23 cellular contexts compared by ENCODE assay signal in the genomic region with DNA sequence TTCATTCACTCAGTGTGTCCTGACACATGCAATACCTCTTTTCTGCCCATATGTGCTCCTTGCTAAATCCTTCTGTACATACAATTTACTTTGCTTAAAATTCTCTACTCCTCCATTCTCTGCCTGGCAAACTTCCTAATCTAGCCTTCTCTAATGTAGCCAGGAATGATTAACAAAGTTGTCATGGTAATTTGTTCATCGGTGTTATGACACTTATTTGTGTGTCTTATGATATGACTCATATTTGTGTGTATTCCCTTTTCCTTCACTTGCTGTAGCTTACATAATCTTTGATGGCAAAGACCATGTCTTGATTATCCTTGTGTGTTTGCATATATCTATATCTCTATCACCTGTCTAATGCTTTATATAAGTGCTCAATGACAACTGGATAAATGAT.
A peak's percentile ranks its signal among the peaks of the same experiment; 100 is the strongest.
DNase-seq lines count a peak whose midpoint lies in the region; ATAC-seq, FAIRE-seq and TF ChIP-seq lines count a peak whose summit lies in the region.
"Had no signal": no experiment of that assay in that cellular context is flagged by ENCODE, and none has a peak within 500 bp of the region (broad histone marks: within the 10 kb centered on the region; RNA-seq: fewer than 3 reads in every experiment).

No MANE protein-coding gene starts in this region.

- H3K4me3 Mint-ChIP-seq in MCF 10A (ENCODE audit: unreplicated experiment): no peak overlapping the region
- H3K4me3 Mint-ChIP-seq: CD8-positive, alpha-beta T cell had no signal

- no peaks in the 10 kb centered on the region for H3K36me3 Mint-ChIP-seq in MCF 10A (ENCODE audit: insufficient read depth, unreplicated experiment)
- H3K36me3 Mint-ChIP-seq: CD8-positive, alpha-beta T cell had no signal

- H3K36me3 ChIP-seq in breast epithelium (no peaks in the 10 kb centered on the region), K562 (ENCODE audit: control insufficient read depth, insufficient read depth, low read length) (no peaks in the 10 kb centered on the region), brain microvascular endothelial cell (replicated peaks) (no peaks in the 10 kb centered on the region)
- H3K36me3 ChIP-seq: MG63 had no signal

- TF ChIP-seq EP300 in K562 (IDR thresholded peaks at IDR 0.05; ENCODE audit: low read length): no peak

- H3K27me3 Mint-ChIP-seq in MCF 10A (ENCODE audit: insufficient read depth, unreplicated experiment): no peaks in the 10 kb centered on the region

- peak overlapping the region; percentile 30 for H2AFZ ChIP-seq in K562 (ENCODE audit: low read depth, low read length)

- no peaks in the 10 kb centered on the region for H4K20me1 ChIP-seq in K562 (replicated peaks; ENCODE audit: control insufficient read depth, insufficient read depth, low read length)

- FAIRE-seq in K562 (lab: Jason Lieb, UNC): no peak
- FAIRE-seq: D721Med, GM12891, GM18507 had no signal

- no peak overlapping the region for H3K9ac ChIP-seq in K562 (ENCODE audit: insufficient read depth in 1 of 2, low read depth in 2 of 2, low read length in 2 of 2)

- TF ChIP-seq POLR2A in breast epithelium (IDR thresholded peaks at IDR 0.05) (no peak), K562 (conservative IDR thresholded peaks at IDR 0.05) (no peak)

- H3K27me3 ChIP-seq in breast epithelium (no peaks in the 10 kb centered on the region), K562 (ENCODE audit: control insufficient read depth in 2 of 2, insufficient read depth in 2 of 2, low read length in 2 of 2) (no peaks in the 10 kb centered on the region), brain microvascular endothelial cell (replicated peaks) (no peaks in the 10 kb centered on the region)
- H3K27me3 ChIP-seq: MG63 had no signal

- H3K27ac ChIP-seq in breast epithelium (no peak overlapping the region), K562 (ENCODE audit: extremely low read depth, low read depth, low read length) (no peak overlapping the region), brain microvascular endothelial cell (no peak overlapping the region)

- peak; percentile 73 for DNase-seq in MCF 10A (ENCODE audit: unreplicated experiment)
- DNase-seq in breast epithelium (ENCODE audit: low spot score in 2 of 2): no peak
- DNase-seq in K562 (ENCODE audit: extremely low read depth in 1 of 4, low spot score in 3 of 4): no peak
- peak; percentile 5 for DNase-seq in fibroblast of villous mesenchyme (ENCODE audit: low read depth)
- DNase-seq in C1 segment of cervical spinal cord (lab: John Stamatoyannopoulos, UW): no peak
- DNase-seq in NCI-H1417 (lab: John Stamatoyannopoulos, UW): no peak
- DNase-seq in brain microvascular endothelial cell: no peak
- DNase-seq: CD8-positive, alpha-beta T cell; GDM1; KG1; MG63; NCI-H1105; NCI-H1694 treated with DMSO at 0.1 percent for 48 hours; NCI-H2107; NCI-H2227 treated with DMSO at 0.1 percent for 48 hours; NCI-H526 treated with DMSO at 0.1 percent for 48 hours; NK-92 treated with Interleukin-12 subunit alpha and Interleukin-12 subunit beta, amount 100 ng/mL, for 24 hours; SHP77 treated with DMSO at 0.1 percent for 48 hours had no signal

- intact Hi-C loops in MCF 10A (cut with micrococcal nuclease) (no loop called here), breast epithelium (cut with DNase I; ENCODE audit: low total_unique reads) (no loop called here), K562 (cut with micrococcal nuclease) (no loop called here)

- no peak overlapping the region for H3K4me3 ChIP-seq in breast epithelium
- no peak overlapping the region for H3K4me3 ChIP-seq in K562
- H3K4me3 ChIP-seq in fibroblast of villous mesenchyme (ENCODE audit: low read depth, low read length): no peak overlapping the region
- H3K4me3 ChIP-seq in brain microvascular endothelial cell (ENCODE audit: low read depth, low read length): no peak overlapping the region
- H3K4me3 ChIP-seq: MG63 had no signal

- H3K4me1 ChIP-seq in breast epithelium: no peaks in the 10 kb centered on the region
- H3K4me1 ChIP-seq in K562 (replicated peaks in 1 of 2; ENCODE audit: control insufficient read depth in 2 of 2, insufficient read depth in 2 of 2, low read length in 2 of 2): peaks cover 0 to 18% of the 10 kb centered on the region in 2 experiments; a peak in 2 of 5 replicates

- WGBS in K562 (ENCODE audit: insufficient coverage, low coverage, missing lambda C conversion rate): 35% methylated on average over 1 of the region's 1 CpG

- no peak overlapping the region for H3K4me2 ChIP-seq in K562 (ENCODE audit: insufficient read depth, low read length)

- TF ChIP-seq RAD21 in K562 (CRISPR knock-in tag; conservative IDR thresholded peaks at IDR 0.05 in 1 of 2, IDR thresholded peaks at IDR 0.05 in 1 of 2): no peak

- no peak overlapping the region for H3K27ac Mint-ChIP-seq in MCF 10A (ENCODE audit: low read depth, unreplicated experiment)
- H3K27ac Mint-ChIP-seq: CD8-positive, alpha-beta T cell had no signal

- TF ChIP-seq CTCF in MCF 10A (IDR thresholded peaks at IDR 0.05; ENCODE audit: unreplicated experiment): no peak
- no peak for TF ChIP-seq CTCF in breast epithelium (IDR thresholded peaks at IDR 0.05)
- no peak for TF ChIP-seq CTCF in K562 (IDR thresholded peaks at IDR 0.05 in 2 of 3, conservative IDR thresholded peaks at IDR 0.05 in 1 of 3; ENCODE audit: insufficient read depth in 2 of 3, low read depth in 1 of 3, low read length in 3 of 3)
- no peak for TF ChIP-seq CTCF in fibroblast of villous mesenchyme (IDR thresholded peaks at IDR 0.05; ENCODE audit: insufficient read depth, low read depth, low read length)
- TF ChIP-seq CTCF in brain microvascular endothelial cell (IDR thresholded peaks at IDR 0.05; ENCODE audit: low read depth, low read length, missing control alignments): no peak

- H3K9me1 ChIP-seq in K562 (ENCODE audit: control insufficient read depth, insufficient read depth, low read length): no peaks in the 10 kb centered on the region

- CTCF ChIA-PET in MCF 10A (lab: Yijun Ruan, JAX) (interaction anchor here (0.7 kb wide), 1 partner anchor 13 kb away, joined by 4 read pairs; no protein-coding TSS in a partner anchor), K562 (lab: Yijun Ruan, JAX; ENCODE audit: low intra/inter-chr PET ratio) (no interaction called here)

- POLR2A ChIA-PET in MCF 10A (lab: Yijun Ruan, JAX) (interaction anchor here (0.6 to 0.8 kb wide), 2 partner anchors 10 to 143 kb away, joined by 3 to 4 read pairs; no protein-coding TSS in a partner anchor), K562 (lab: Yijun Ruan, JAX) (no interaction called here)

- peaks cover 14% of the 10 kb centered on the region for H3K4me1 Mint-ChIP-seq in MCF 10A (ENCODE audit: insufficient read depth, unreplicated experiment)

- no peaks in the 10 kb centered on the region for H3K79me2 ChIP-seq in K562 (ENCODE audit: control insufficient read depth, insufficient read depth, low read length)

- H3K9me3 ChIP-seq in breast epithelium (no peaks in the 10 kb centered on the region), K562 (replicated peaks; ENCODE audit: control insufficient read depth, insufficient read depth, low read depth, low read length) (no peaks in the 10 kb centered on the region)
- H3K9me3 ChIP-seq: MG63 had no signal

- in situ Hi-C loops in K562 (cut with MboI): no loop called here
- in situ Hi-C loops in brain microvascular endothelial cell (cut with HindIII; ENCODE audit: low pct_ligation_motif_present, low sequenced_read_pairs): no loop called here

- peak; percentile 65 for ATAC-seq in K562
- no peak for ATAC-seq in GM19455 (IDR thresholded peaks at IDR 0.05; ENCODE audit: unreplicated experiment)
- ATAC-seq: CD8-positive, alpha-beta T cell; SK-N-SH treated with all-trans-retinoic acid at 6 μM for 48 hours had no signal

- no TSS peak for BruUV-seq in MCF 10A (replicated peaks; lab: Mats Ljungman, UMichigan)
- no TSS peak for BruUV-seq in K562 (replicated peaks; lab: Mats Ljungman, UMichigan)

- no peaks in the 10 kb centered on the region for H3K9me3 Mint-ChIP-seq in MCF 10A (ENCODE audit: unreplicated experiment)
- H3K9me3 Mint-ChIP-seq: CD8-positive, alpha-beta T cell had no signal

TF ChIP-seq in K562, 482 proteins besides CTCF, POLR2A, EP300 and RAD21:
- TF ChIP-seq ZNF79 (CRISPR knock-in tag; IDR thresholded peaks at IDR 0.05; ENCODE audit: low read depth): no peak
- TF ChIP-seq, protein P1, sequence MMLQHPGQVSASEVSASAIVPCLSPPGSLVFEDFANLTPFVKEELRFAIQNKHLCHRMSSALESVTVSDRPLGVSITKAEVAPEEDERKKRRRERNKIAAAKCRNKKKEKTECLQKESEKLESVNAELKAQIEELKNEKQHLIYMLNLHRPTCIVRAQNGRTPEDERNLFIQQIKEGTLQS (IDR thresholded peaks at IDR 0.05): peak; percentile 53; the same call in 1 of the 2 replicates
- TF ChIP-seq, protein P1 (CRISPR knock-in tag; conservative IDR thresholded peaks at IDR 0.05): no peak
TF ChIP-seq in K562: peak in this region for 1.

Comparison
In these comparisons a context has a peak if more than half of its experiments do, and no peak if none do; other contexts are left out.
1. DNase-seq: peak in MCF 10A (single experiment) and fibroblast of villous mesenchyme (single experiment); none in breast epithelium (0 of 2), K562 (0 of 4), C1 segment of cervical spinal cord (0 of 14), NCI-H1417 (0 of 3) and brain microvascular endothelial cell (single experiment).